In the genomic region with DNA sequence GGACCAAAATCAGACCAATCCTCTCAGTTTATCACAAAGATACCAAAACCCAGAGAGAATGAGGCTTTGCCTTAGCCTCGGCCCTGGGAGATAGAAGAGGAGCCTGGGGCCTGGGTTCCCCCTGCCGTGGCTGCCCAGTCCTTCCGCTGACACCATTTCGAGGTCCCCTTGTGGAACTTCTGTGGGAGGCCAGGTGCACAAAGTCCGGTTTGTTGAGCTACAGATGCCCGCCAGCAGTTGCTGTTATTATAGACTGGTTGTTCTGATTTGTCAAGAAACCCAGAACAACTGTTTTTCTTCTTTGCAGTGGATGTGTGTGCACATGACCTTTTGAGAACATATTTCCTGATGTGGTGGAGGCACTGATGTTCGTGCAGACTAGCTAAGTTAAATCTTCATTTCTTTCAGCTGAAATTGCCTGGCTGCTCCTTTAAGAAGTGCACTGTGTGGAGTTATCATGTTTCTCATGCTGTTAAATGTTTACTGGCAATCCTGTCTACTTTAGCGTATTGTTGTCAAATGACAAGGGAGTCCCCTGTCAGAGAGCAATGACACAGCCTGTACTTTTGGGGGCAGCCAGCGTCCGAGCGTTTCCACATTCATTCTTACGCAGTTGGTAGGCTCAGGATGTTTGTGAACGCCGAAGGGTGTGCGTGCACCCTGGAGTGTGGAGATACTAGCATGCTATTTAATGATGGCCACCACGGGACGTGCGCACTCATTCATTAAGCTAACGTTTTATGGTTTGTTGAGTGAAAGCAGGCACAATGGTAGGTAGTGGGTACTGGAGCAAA, we compare ENCODE assay signal across 27 cellular contexts. TPM values are rescaled to one million over a fixed set of nuclear protein-coding genes. Genes with fewer than 3 reads are reported as not detected.
DNase-seq lines count a peak whose midpoint lies in the region; ATAC-seq and TF ChIP-seq lines count a peak whose summit lies in the region.
"Had no signal": no experiment of that assay in that cellular context is flagged by ENCODE, and none has a peak within 500 bp of the region (broad histone marks: within the 10 kb centered on the region; RNA-seq: fewer than 3 reads in every experiment).

No MANE protein-coding gene starts in this region.

- H3K27me3 Mint-ChIP-seq in endodermal cell (ENCODE audit: insufficient read depth), result no peaks in the 10 kb centered on the region

- H3K9me3 ChIP-seq in endodermal cell (ENCODE audit: control insufficient read depth, low read length) (no peaks in the 10 kb centered on the region), right lobe of liver (no peaks in the 10 kb centered on the region), spleen (no peaks in the 10 kb centered on the region)
- H3K9me3 ChIP-seq: A549, tibial nerve had no signal

- 94 to 95% methylated on average over 15 to 19 of the region's 19 CpGs for WGBS in endodermal cell (ENCODE audit: insufficient coverage in 1 of 2, insufficient read length in 1 of 2), 2 experiments
- WGBS in right lobe of liver (ENCODE audit: insufficient coverage, low coverage, low lambda C conversion rate, missing lambda C conversion rate), result 77% methylated on average over 19 of the region's 19 CpGs
- 75 to 83% (median 78%) methylated on average over 19 of the region's 19 CpGs for whole genome bisulfite sequencing in spleen, 5 donors

- no peak overlapping the region for H3K4me3 Mint-ChIP-seq in endodermal cell

- no peaks in the 10 kb centered on the region for H3K27me3 ChIP-seq in endodermal cell (ENCODE audit: control insufficient read depth, insufficient read depth, low read length, poor library complexity, severe bottlenecking)
- H3K27me3 ChIP-seq in right lobe of liver, result no peaks in the 10 kb centered on the region
- no peaks in the 10 kb centered on the region for H3K27me3 ChIP-seq in spleen (replicated peaks in 1 of 7)
- H3K27me3 ChIP-seq: foreskin keratinocyte, tibial nerve had no signal

- H3K36me3 Mint-ChIP-seq in endodermal cell (ENCODE audit: low read depth), result peaks cover 16% of the 10 kb centered on the region
- H3K36me3 Mint-ChIP-seq: activated naive CD4-positive, alpha-beta T cell treated with anti-CD3 and anti-CD28 coated beads, Interleukin-2, amount 50 U/mL, for 72 hours had no signal

- H3K4me3 ChIP-seq in endodermal cell (ENCODE audit: low read length) (no peak overlapping the region), right lobe of liver (no peak overlapping the region), spleen (no peak overlapping the region)
- H3K4me3 ChIP-seq: A549, tibial nerve had no signal

- peaks cover 46% of the 10 kb centered on the region for H3K4me1 Mint-ChIP-seq in endodermal cell

- H3K9me3 Mint-ChIP-seq in endodermal cell, result no peaks in the 10 kb centered on the region
- H3K9me3 Mint-ChIP-seq: activated naive CD4-positive, alpha-beta T cell treated with anti-CD3 and anti-CD28 coated beads, Interleukin-2, amount 50 U/mL, for 72 hours had no signal

- ATAC-seq in Right ventricle myocardium superior (ENCODE audit: poor library complexity), result peak; percentile 13
- no peak for ATAC-seq in left cardiac atrium
- ATAC-seq in right lobe of liver, result peak; percentile 15 to 46 (median 33)
- ATAC-seq in HG03097 (IDR thresholded peaks at IDR 0.05; ENCODE audit: low FRiP score, unreplicated experiment), result no peak
- ATAC-seq: A549; activated naive CD4-positive, alpha-beta T cell treated with anti-CD3 and anti-CD28 coated beads, Interleukin-2, amount 50 U/mL, for 72 hours; foreskin keratinocyte; HCT116; PC-3; stimulated activated naive CD8-positive, alpha-beta T cell treated with anti-CD3 and anti-CD28 coated beads, Interleukin-15, Interleukin-2, amounts not matched to agents 100 U/mL and 50 U/mL, for 24 hours had no signal

- no peak for DNase-seq in Right ventricle myocardium superior
- no peak for DNase-seq in left cardiac atrium
- DNase-seq in endodermal cell, result no peak
- no peak for DNase-seq in right lobe of liver
- DNase-seq in 8988T, result no peak
- DNase-seq in spleen, result no peak
- no peak for DNase-seq in NCI-H2029 (lab: John Stamatoyannopoulos, UW)
- DNase-seq: activated CD4-positive, alpha-beta T cell treated with anti-CD3 and anti-CD28 coated beads for 48 hours; aorta; erythroblast; foreskin keratinocyte; hypothalamus; Kasumi-1; mammary epithelial cell; NCI-H1048; NCI-H1930; NCI-H226; NCI-H82; PC-3; stimulated activated CD4-positive, alpha-beta T cell treated with anti-CD3 and anti-CD28 coated beads, Interleukin-12 subunit alpha, Interleukin-12 subunit beta, amount 100 ng/mL, for 4 hours; stimulated activated CD4-positive, alpha-beta T cell treated with anti-CD3 and anti-CD28 coated beads, Interleukin-4, amount 100 ng/mL, for 4 hours; stimulated activated naive CD8-positive, alpha-beta T cell treated with anti-CD3 and anti-CD28 coated beads, Interleukin-15, Interleukin-2, amounts not matched to agents 100 U/mL and 50 U/mL, for 24 hours had no signal

- peak overlapping the region; percentile 21 for H3K27ac Mint-ChIP-seq in endodermal cell
- H3K27ac Mint-ChIP-seq: activated naive CD4-positive, alpha-beta T cell treated with anti-CD3 and anti-CD28 coated beads, Interleukin-2, amount 50 U/mL, for 72 hours had no signal

- TF ChIP-seq POLR2A in right lobe of liver (IDR thresholded peaks at IDR 0.05) (no peak), spleen (IDR thresholded peaks at IDR 0.05) (no peak)

- no peak overlapping the region for H3K27ac ChIP-seq in endodermal cell (ENCODE audit: low read depth, low read length)
- H3K27ac ChIP-seq in right lobe of liver, result no peak overlapping the region
- peak overlapping the region in 1 of 8 donors; percentile 4 for H3K27ac ChIP-seq in spleen
- H3K27ac ChIP-seq: A549, foreskin keratinocyte had no signal

- peaks cover 2% of the 10 kb centered on the region for H3K4me1 ChIP-seq in endodermal cell (ENCODE audit: control insufficient read depth, insufficient read depth, low read length)
- peaks cover 0 to 13% (median 0%) of the 10 kb centered on the region in 4 donors for H3K4me1 ChIP-seq in right lobe of liver
- H3K4me1 ChIP-seq in spleen, result peaks cover 0 to 85% (median 29%) of the 10 kb centered on the region in 6 donors

- TF ChIP-seq CTCF in endodermal cell (conservative IDR thresholded peaks at IDR 0.05), result no peak
- no peak for TF ChIP-seq CTCF in right lobe of liver (IDR thresholded peaks at IDR 0.05)
- TF ChIP-seq CTCF in spleen (IDR thresholded peaks at IDR 0.05 in 8 of 11, conservative IDR thresholded peaks at IDR 0.05 in 3 of 11), result no peak

- H3K36me3 ChIP-seq in endodermal cell (ENCODE audit: control insufficient read depth, insufficient read depth, low read length), result peaks cover 10% of the 10 kb centered on the region
- H3K36me3 ChIP-seq in right lobe of liver, result no peaks in the 10 kb centered on the region
- no peaks in the 10 kb centered on the region for H3K36me3 ChIP-seq in spleen
- H3K36me3 ChIP-seq: tibial nerve had no signal

- H3K9ac ChIP-seq in endodermal cell (ENCODE audit: extremely low read depth, low read length, poor library complexity, severe bottlenecking), result no peak overlapping the region

- intact Hi-C loops in Right ventricle myocardium superior (cut with DNase I) (no loop called here), left cardiac atrium (cut with DNase I) (no loop called here), right lobe of liver (cut with DNase I) (no loop called here), spleen (cut with DNase I; ENCODE audit: low total_unique reads) (no loop called here)

RNA-seq across cellular contexts. Expression of gene CUX1, which starts 47.8 kb away (rescaled TPM):
- total RNA-seq in Right ventricle myocardium superior, result 97.4 TPM
- 100 to 1,000 TPM in 1 of 2 donors, 10 to 100 TPM in 1; 81.6 to 108 TPM for total RNA-seq in left cardiac atrium
- total RNA-seq in endodermal cell, result 100 to 1,000 TPM in 1 of 2 donors, 10 to 100 TPM in 1; 85.1 to 108 TPM
- 49.5 TPM for polyA plus RNA-seq in endodermal cell (2013, experiment 1 of 2)
- 50.8 TPM for polyA plus RNA-seq in endodermal cell (2013, experiment 2 of 2)
- 10 to 100 TPM; 34.3 to 53.1 (median 40.6) TPM for total RNA-seq in right lobe of liver
- total RNA-seq in spleen, result 10 to 100 TPM; 57.0 to 95.8 (median 66.6) TPM
- 10 to 100 TPM in 2 of 3 donors, 1 to 10 TPM in 1; 9.1 to 15.2 (median 12.8) TPM for polyA plus RNA-seq in spleen

Comparison
In these comparisons a context has a peak if more than half of its experiments do, and no peak if none do; other contexts are left out.
1. ATAC-seq: peak in Right ventricle myocardium superior (single experiment) and right lobe of liver (4 of 4); none in left cardiac atrium (0 of 2) and HG03097 (single experiment).